In the genomic region with DNA sequence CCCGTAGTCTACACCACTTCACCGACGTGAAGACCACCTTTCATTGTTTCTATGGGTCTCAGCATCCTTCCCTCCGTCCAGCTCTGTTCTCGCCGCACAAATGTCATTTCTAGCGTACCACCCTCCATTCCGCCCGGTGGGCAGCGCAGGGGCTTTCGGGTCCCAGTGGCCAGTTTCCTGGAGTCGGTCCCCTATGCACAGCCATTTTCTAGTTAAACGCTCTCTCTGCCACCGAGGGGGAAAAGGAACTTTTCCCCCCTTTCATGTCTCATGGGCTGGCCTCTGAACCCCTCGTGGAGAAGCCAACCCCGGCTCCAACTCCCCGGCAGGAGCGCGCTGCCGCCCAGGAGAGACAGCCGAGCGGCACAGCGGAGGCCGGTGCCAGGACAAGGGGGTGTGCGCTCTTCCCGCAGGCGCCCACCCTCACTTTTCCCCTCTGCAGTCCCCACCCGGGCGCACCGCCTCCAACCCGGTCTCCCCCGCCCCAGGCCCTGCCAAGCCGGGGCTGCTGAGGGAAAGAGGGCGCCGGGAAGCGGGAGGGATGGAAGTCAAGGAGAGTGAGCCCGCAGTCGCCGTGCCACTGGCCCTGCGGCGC, we compare ENCODE assay signal across 8 cellular contexts.
DNase-seq lines count a peak whose midpoint lies in the region; ATAC-seq, FAIRE-seq and TF ChIP-seq lines count a peak whose summit lies in the region.

No MANE protein-coding gene starts in this region.

- H3K4me1 Mint-ChIP-seq in activated naive CD8-positive, alpha-beta T cell treated with anti-CD3 and anti-CD28 coated beads, Interleukin-2, amount 50 U/mL, for 24 hours, result peaks cover 26% of the 10 kb centered on the region
- peaks cover 18% of the 10 kb centered on the region for H3K4me1 Mint-ChIP-seq in stimulated activated memory B cell treated with anti-CD40 and anti-IgM and Interleukin-4, amounts not matched to agents 10 μg/mL and 1 μg/mL and 100 μg/mL, for 72 hours

- H3K27me3 Mint-ChIP-seq in activated naive CD8-positive, alpha-beta T cell treated with anti-CD3 and anti-CD28 coated beads, Interleukin-2, amount 50 U/mL, for 24 hours, result peaks cover 60% of the 10 kb centered on the region
- H3K27me3 Mint-ChIP-seq in stimulated activated memory B cell treated with anti-CD40 and anti-IgM and Interleukin-4, amounts not matched to agents 10 μg/mL and 1 μg/mL and 100 μg/mL, for 72 hours, result peaks cover 71% of the 10 kb centered on the region

- H3K4me3 ChIP-seq in AG10803 (ENCODE audit: low read length), result peak overlapping the region; percentile 94
- peak overlapping the region; percentile 87 for H3K4me3 ChIP-seq in iPS-18c (ENCODE audit: insufficient read depth, low read depth, low read length)

- no peaks in the 10 kb centered on the region for H3K36me3 Mint-ChIP-seq in activated naive CD8-positive, alpha-beta T cell treated with anti-CD3 and anti-CD28 coated beads, Interleukin-2, amount 50 U/mL, for 24 hours (ENCODE audit: low read depth)
- no peaks in the 10 kb centered on the region for H3K36me3 Mint-ChIP-seq in stimulated activated memory B cell treated with anti-CD40 and anti-IgM and Interleukin-4, amounts not matched to agents 10 μg/mL and 1 μg/mL and 100 μg/mL, for 72 hours

- no peak overlapping the region for H3K27ac Mint-ChIP-seq in activated naive CD8-positive, alpha-beta T cell treated with anti-CD3 and anti-CD28 coated beads, Interleukin-2, amount 50 U/mL, for 24 hours
- no peak overlapping the region for H3K27ac Mint-ChIP-seq in stimulated activated memory B cell treated with anti-CD40 and anti-IgM and Interleukin-4, amounts not matched to agents 10 μg/mL and 1 μg/mL and 100 μg/mL, for 72 hours

- TF ChIP-seq CTCF in AG10803 (conservative IDR thresholded peaks at IDR 0.05; ENCODE audit: low read length), result no peak

- peak overlapping the region; percentile 62 for H3K4me3 Mint-ChIP-seq in activated naive CD8-positive, alpha-beta T cell treated with anti-CD3 and anti-CD28 coated beads, Interleukin-2, amount 50 U/mL, for 24 hours
- peak overlapping the region; percentile 71 for H3K4me3 Mint-ChIP-seq in stimulated activated memory B cell treated with anti-CD40 and anti-IgM and Interleukin-4, amounts not matched to agents 10 μg/mL and 1 μg/mL and 100 μg/mL, for 72 hours

- FAIRE-seq in HTR-8/SVneo (lab: Jason Lieb, UNC), result no peak

- H3K9me3 ChIP-seq in iPS-18c (ENCODE audit: control insufficient read depth, insufficient read depth, low read length), result no peaks in the 10 kb centered on the region

- DNase-seq in AG10803 (ENCODE audit: low read depth), result no peak
- no peak for DNase-seq in activated naive CD8-positive, alpha-beta T cell treated with anti-CD3 and anti-CD28 coated beads, Interleukin-2, amount 50 U/mL, for 24 hours
- no peak for DNase-seq in activated effector memory CD4-positive, alpha-beta T cell treated with anti-CD3 and anti-CD28 coated beads, Interleukin-2, amount 50 U/mL, for 16 hours
- no peak for DNase-seq in HTR-8/SVneo (ENCODE audit: insufficient read length, low spot score)

- no peaks in the 10 kb centered on the region for H3K9me3 Mint-ChIP-seq in activated naive CD8-positive, alpha-beta T cell treated with anti-CD3 and anti-CD28 coated beads, Interleukin-2, amount 50 U/mL, for 24 hours
- no peaks in the 10 kb centered on the region for H3K9me3 Mint-ChIP-seq in stimulated activated memory B cell treated with anti-CD40 and anti-IgM and Interleukin-4, amounts not matched to agents 10 μg/mL and 1 μg/mL and 100 μg/mL, for 72 hours

- ATAC-seq in GM19023 (IDR thresholded peaks at IDR 0.05; ENCODE audit: unreplicated experiment) (peak; percentile 17), HG03457 (IDR thresholded peaks at IDR 0.05; ENCODE audit: unreplicated experiment) (peak; percentile 10)
- ATAC-seq in activated naive CD8-positive, alpha-beta T cell treated with anti-CD3 and anti-CD28 coated beads, Interleukin-2, amount 50 U/mL, for 24 hours, result no peak
- peak; percentile 6 for ATAC-seq in stimulated activated memory B cell treated with anti-CD40 and anti-IgM and Interleukin-4, amounts not matched to agents 10 μg/mL and 1 μg/mL and 100 μg/mL, for 72 hours
